Comparison of ENCODE assay signal across 23 cellular contexts in the genomic region with DNA sequence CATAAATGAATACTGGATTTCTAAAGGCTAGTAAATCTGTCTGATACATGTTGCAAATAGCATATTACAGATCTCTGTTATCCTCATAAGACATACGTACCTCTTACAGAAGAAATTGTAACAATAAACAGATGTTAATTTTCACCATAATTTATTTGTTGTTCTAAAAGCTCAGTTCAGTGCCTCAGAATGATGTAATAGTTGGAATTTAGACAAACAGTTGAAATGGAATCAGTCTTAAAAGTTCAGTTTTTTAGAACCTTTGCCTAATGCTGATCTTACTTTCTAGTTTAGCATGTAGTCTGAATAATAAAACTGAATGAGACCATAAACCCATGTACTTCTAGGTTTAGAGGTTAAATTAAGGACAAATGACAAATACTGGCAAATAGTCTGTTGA. TPM values are rescaled to one million over a fixed set of nuclear protein-coding genes. Genes with fewer than 3 reads are reported as not detected.
DNase-seq lines count a peak whose midpoint lies in the region; ATAC-seq, FAIRE-seq and TF ChIP-seq lines count a peak whose summit lies in the region.
"Had no signal": no experiment of that assay in that cellular context is flagged by ENCODE, and none has a peak within 500 bp of the region (broad histone marks: within the 10 kb centered on the region; RNA-seq: fewer than 3 reads in every experiment).

No MANE protein-coding gene starts in this region.

- H2AFZ ChIP-seq in GM23248: no peak overlapping the region

- peak; percentile 64 for FAIRE-seq in endometrium (lab: Jason Lieb, UNC)
- FAIRE-seq: GM19239 had no signal

- no peaks in the 10 kb centered on the region for H3K9me3 ChIP-seq in GM23248 (ENCODE audit: low read depth)
- H3K9me3 ChIP-seq: BLaER1 had no signal

- no peaks in the 10 kb centered on the region for H3K27me3 ChIP-seq in GM23248 (replicated peaks; ENCODE audit: insufficient read depth)
- H3K27me3 ChIP-seq: BLaER1 had no signal

- H3K27ac ChIP-seq in GM23248: no peak overlapping the region
- H3K27ac ChIP-seq: 22Rv1, BLaER1, KMS-11 had no signal

- no peaks in the 10 kb centered on the region; the same call in 1 of the 2 replicates for H3K36me3 ChIP-seq in GM23248 (ENCODE audit: low read depth)
- H3K36me3 ChIP-seq: BLaER1 had no signal

- H3K9me3 Mint-ChIP-seq in stimulated activated naive CD8-positive, alpha-beta T cell treated with anti-CD3 and anti-CD28 coated beads, Interleukin-15, amount 100 ng/mL, for 72 hours: no peaks in the 10 kb centered on the region
- H3K9me3 Mint-ChIP-seq: CD8-positive, alpha-beta T cell had no signal

- H3K4me1 Mint-ChIP-seq in stimulated activated naive CD8-positive, alpha-beta T cell treated with anti-CD3 and anti-CD28 coated beads, Interleukin-15, amount 100 ng/mL, for 72 hours: no peaks in the 10 kb centered on the region

- H3K27ac Mint-ChIP-seq in stimulated activated naive CD8-positive, alpha-beta T cell treated with anti-CD3 and anti-CD28 coated beads, Interleukin-15, amount 100 ng/mL, for 72 hours: no peak overlapping the region
- H3K27ac Mint-ChIP-seq: CD8-positive, alpha-beta T cell had no signal

- no peak for ATAC-seq in stimulated activated naive CD8-positive, alpha-beta T cell treated with anti-CD3 and anti-CD28 coated beads, Interleukin-15, amount 100 ng/mL, for 72 hours
- ATAC-seq: CD8-positive, alpha-beta T cell; SK-N-SH treated with all-trans-retinoic acid at 6 μM for 48 hours had no signal

- no peaks in the 10 kb centered on the region for H4K20me1 ChIP-seq in GM23248 (ENCODE audit: insufficient read depth)
- H4K20me1 ChIP-seq: BLaER1 had no signal

- no peak overlapping the region for H3K4me3 ChIP-seq in GM23248
- H3K4me3 ChIP-seq in fibroblast of villous mesenchyme (ENCODE audit: low read depth, low read length): no peak overlapping the region
- H3K4me3 ChIP-seq: BLaER1 had no signal

- H3K4me2 ChIP-seq in GM23248 (ENCODE audit: unreplicated experiment): no peak overlapping the region
- H3K4me2 ChIP-seq: BLaER1, KMS-11 had no signal

- no peaks in the 10 kb centered on the region for H3F3A ChIP-seq in GM23248 (ENCODE audit: insufficient read depth)

- no peak overlapping the region for H3K9ac ChIP-seq in GM23248
- H3K9ac ChIP-seq: BLaER1, KMS-11 had no signal

- no peak overlapping the region for H3K4me3 Mint-ChIP-seq in stimulated activated naive CD8-positive, alpha-beta T cell treated with anti-CD3 and anti-CD28 coated beads, Interleukin-15, amount 100 ng/mL, for 72 hours
- H3K4me3 Mint-ChIP-seq: CD8-positive, alpha-beta T cell had no signal

- no peak for TF ChIP-seq CTCF in fibroblast of villous mesenchyme (IDR thresholded peaks at IDR 0.05; ENCODE audit: insufficient read depth, low read depth, low read length)

- no peaks in the 10 kb centered on the region for H3K9me2 ChIP-seq in GM23248 (ENCODE audit: insufficient read depth)

- in situ Hi-C loops in GM23248 (cut with MboI): loop anchor here (25.0 kb wide), 1 partner anchor 494 kb away; the partner anchor contains the start of gene RXFP2

- no peaks in the 10 kb centered on the region for H3K27me3 Mint-ChIP-seq in stimulated activated naive CD8-positive, alpha-beta T cell treated with anti-CD3 and anti-CD28 coated beads, Interleukin-15, amount 100 ng/mL, for 72 hours

- DNase-seq in AG08395 (ENCODE audit: low spot score) (peak; percentile 5), GM23248 (peak; percentile 27), fibroblast of villous mesenchyme (ENCODE audit: low read depth) (peak; percentile 40), activated gamma-delta T cell (lab: John Stamatoyannopoulos, UW) (no peak), SK-N-DZ (ENCODE audit: low spot score) (no peak), DMS153 (lab: John Stamatoyannopoulos, UW) (no peak)
- no peak for DNase-seq in stimulated activated naive CD8-positive, alpha-beta T cell treated with anti-CD3 and anti-CD28 coated beads, Interleukin-15, amount 100 ng/mL, for 72 hours
- DNase-seq: CD8-positive, alpha-beta T cell; DMS79; GOT3; NCI-H1417 treated with DMSO at 0.1 percent for 48 hours; NCI-H187 treated with DMSO at 0.1 percent for 48 hours; NCI-H226; NCI-H524; NCI-H82; RPMI8226; SHP77 treated with DMSO at 0.1 percent for 48 hours had no signal

- H3K4me1 ChIP-seq in GM23248 (ENCODE audit: insufficient read depth): no peaks in the 10 kb centered on the region
- H3K4me1 ChIP-seq: BLaER1 had no signal

- H3K79me2 ChIP-seq in GM23248 (ENCODE audit: insufficient read depth): no peaks in the 10 kb centered on the region

- WGBS in GM23248 (ENCODE audit: low coverage in 1 of 2, low lambda C conversion rate in 2 of 2, missing lambda C conversion rate in 2 of 2), 2 experiments: 35 to 38% methylated on average over 1 of the region's 1 CpG

RNA-seq across cellular contexts. Expression of gene B3GLCT, which starts 43.2 kb away (rescaled TPM):
- 18.3 and 20.2 TPM in 2 replicates for total RNA-seq in GM23248 (2014; rRNA removed; shearing (Covaris generic))
- polyA plus RNA-seq in GM23248 (2016; fragmentation: Nextera tagmentation; extraction: Ambion mirVana): 14.9 and 16.1 TPM in 2 replicates
- 12.2 and 16.0 TPM in 2 replicates for total RNA-seq in fibroblast of villous mesenchyme
- 13.8 and 15.3 TPM in 2 replicates for polyA plus RNA-seq in SK-N-DZ (2014; cell fraction: cytosol; rRNA removed)
- polyA plus RNA-seq in SK-N-DZ (2014; cell fraction: nucleus; rRNA removed): 9.0 and 11.3 TPM in 2 replicates

Comparison
In these comparisons a context has a peak if more than half of its experiments do, and no peak if none do; other contexts are left out.
1. DNase-seq: peak in AG08395 (single experiment), GM23248 (single experiment) and fibroblast of villous mesenchyme (single experiment); none in activated gamma-delta T cell (single experiment), SK-N-DZ (single experiment), DMS153 (single experiment) and stimulated activated naive CD8-positive, alpha-beta T cell treated with anti-CD3 and anti-CD28 coated beads, Interleukin-15, amount 100 ng/mL, for 72 hours (0 of 2).